In the genomic region with DNA sequence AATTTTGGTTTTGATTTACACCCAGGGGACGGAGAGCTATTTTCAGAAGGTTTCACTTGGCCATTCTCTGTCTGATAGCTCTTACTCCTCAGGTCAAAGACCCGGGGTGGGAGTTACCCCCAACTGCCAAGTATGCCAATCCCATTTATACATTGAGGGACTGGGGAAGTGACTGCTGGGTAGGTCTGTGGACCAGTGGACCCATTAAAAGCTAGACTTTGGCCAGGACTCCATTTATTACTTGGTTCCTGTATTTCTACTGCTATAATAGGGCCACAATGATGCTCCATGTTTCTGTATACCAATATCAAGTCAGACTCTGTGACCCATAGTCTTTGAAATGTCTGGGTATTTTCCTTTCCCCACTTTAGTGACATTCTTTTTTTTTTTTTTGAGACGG, we compare ENCODE assay signal across 34 cellular contexts.
"Had no signal": no experiment of that assay in that cellular context is flagged by ENCODE, and none has a peak within 500 bp of the region (broad histone marks: within the 10 kb centered on the region; RNA-seq: fewer than 3 reads in every experiment).

No MANE protein-coding gene starts in this region.

- DNase-seq: activated effector memory CD4-positive, alpha-beta T cell treated with anti-CD3 and anti-CD28 coated beads, Interleukin-2, amount 50 U/mL, for 16 hours; activated effector memory CD4-positive, alpha-beta T cell treated with Interleukin-2 at 50 U/mL for 16 hours; activated gamma-delta T cell; activated gamma-delta T cell treated with Interleukin-2 at 50 U/mL for 16 hours; activated naive CD4-positive, alpha-beta T cell; activated naive CD4-positive, alpha-beta T cell treated with anti-CD3 and anti-CD28 coated beads for 36 hours; activated naive CD4-positive, alpha-beta T cell treated with anti-CD3 and anti-CD28 coated beads, Interleukin-2, amount 10 ng/mL, durations not matched to agents 7 days and 5 days; activated naive CD4-positive, alpha-beta T cell treated with anti-CD3 and anti-CD28 coated beads, Interleukin-2, amount 50 U/mL, for 16 hours; activated naive CD4-positive, alpha-beta T cell treated with Interleukin-2 at 50 U/mL for 16 hours; activated naive CD8-positive, alpha-beta T cell treated with anti-CD3 and anti-CD28 coated beads for 36 hours; activated naive CD8-positive, alpha-beta T cell treated with anti-CD3 and anti-CD28 coated beads, Interleukin-2, amount 10 ng/mL, durations not matched to agents 7 days and 5 days; activated naive CD8-positive, alpha-beta T cell treated with anti-CD3 and anti-CD28 coated beads, Interleukin-2, amount 50 U/mL, for 24 hours; activated T-cell treated with anti-CD3 and anti-CD28 coated beads, Interleukin-2, amount 50 U/mL, for 1 hour; activated T-cell treated with anti-CD3 and anti-CD28 coated beads, Interleukin-2, amount 50 U/mL, for 24 hours; activated T-cell treated with anti-CD3 and anti-CD28 coated beads, Interleukin-2, amount 50 U/mL, for 4 hours; activated T-cell treated with anti-CD3 and anti-CD28 coated beads, Interleukin-2, amount 50 U/mL, for 48 hours; activated T-cell treated with anti-CD3 and anti-CD28 coated beads, Interleukin-2, amount 50 U/mL, for 72 hours; adrenal gland; amniotic stem cell; amygdala; anterior cingulate cortex; aorta; body of pancreas; brain microvascular endothelial cell; caudate nucleus; central memory CD4-positive, alpha-beta T cell; cerebellar nuclear complex had no signal

- FAIRE-seq: astrocyte, bronchial epithelial cell had no signal

- ATAC-seq: activated naive CD4-positive, alpha-beta T cell treated with anti-CD3 and anti-CD28 coated beads, Interleukin-2, amount 50 U/mL, for 72 hours; activated naive CD8-positive, alpha-beta T cell treated with anti-CD3 and anti-CD28 coated beads, Interleukin-2, amount 50 U/mL, for 24 hours; activated T-cell treated with anti-CD3 and anti-CD28 coated beads, Interleukin-2, amount 50 U/mL, for 4 hours; activated T-cell treated with anti-CD3 and anti-CD28 coated beads, Interleukin-2, amount 50 U/mL, for 72 hours; activated T-helper 17 cell treated with anti-CD3 and anti-CD28 coated beads, Interleukin-2, amount 50 U/mL, for 72 hours; body of pancreas had no signal

- H3K9me3 ChIP-seq: adrenal gland, ascending aorta, body of pancreas, breast epithelium had no signal

- H3K27me3 ChIP-seq: adrenal gland, ascending aorta, body of pancreas, brain microvascular endothelial cell, breast epithelium, cardiac muscle cell had no signal

- H3K27ac ChIP-seq: adrenal gland, ascending aorta, body of pancreas, brain microvascular endothelial cell, breast epithelium, cardiac muscle cell had no signal

- H3K4me1 ChIP-seq: breast epithelium had no signal

- H3K36me3 ChIP-seq: adrenal gland, brain microvascular endothelial cell, breast epithelium, cardiac muscle cell had no signal

- H3K4me3 ChIP-seq: adrenal gland, ascending aorta, body of pancreas, breast epithelium, cardiac muscle cell had no signal
